21 cellular contexts compared by ENCODE assay signal in the genomic region with DNA sequence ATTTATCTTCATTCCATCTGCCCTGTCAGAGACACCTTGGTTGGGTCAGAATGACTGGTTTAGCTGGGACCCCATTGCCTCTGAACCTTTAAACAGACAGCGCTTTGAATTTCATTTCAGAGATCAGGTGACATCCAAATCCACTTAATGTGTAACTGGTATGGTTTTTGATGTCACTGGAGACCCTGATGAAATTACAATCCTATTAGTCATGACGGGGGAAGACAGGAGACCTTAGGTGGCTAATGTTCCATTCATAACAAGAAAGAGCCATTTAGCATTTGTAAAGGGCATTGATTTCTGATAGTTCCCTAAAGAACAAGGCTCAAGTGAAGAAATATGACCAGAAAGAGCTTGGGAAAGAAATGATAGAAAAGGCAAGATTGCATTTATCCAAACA.
"Had no signal": no experiment of that assay in that cellular context is flagged by ENCODE, and none has a peak within 500 bp of the region (broad histone marks: within the 10 kb centered on the region; RNA-seq: fewer than 3 reads in every experiment).

No MANE protein-coding gene starts in this region.

- H3K4me3 ChIP-seq: dorsolateral prefrontal cortex, smooth muscle cell had no signal

- H3K27me3 ChIP-seq: brain microvascular endothelial cell had no signal

- H3K36me3 ChIP-seq: brain microvascular endothelial cell had no signal

- DNase-seq: activated CD4-positive, CD25-positive, alpha-beta regulatory T cell treated with anti-CD3 and anti-CD28 coated beads, Interleukin-2, amount 50 U/mL, for 72 hours; activated CD8-positive, alpha-beta memory T cell treated with anti-CD3 and anti-CD28 coated beads for 24 hours; activated CD8-positive, alpha-beta memory T cell treated with anti-CD3 and anti-CD28 coated beads, Interleukin-2, amount 50 U/mL, for 48 hours; activated effector memory CD4-positive, alpha-beta T cell treated with Interleukin-2 at 50 U/mL for 16 hours; activated naive CD4-positive, alpha-beta T cell treated with anti-CD3 and anti-CD28 coated beads, Interleukin-2, amount 50 U/mL, for 16 hours; activated T-cell treated with anti-CD3 and anti-CD28 coated beads, Interleukin-2, amount 50 U/mL, for 48 hours; aorta; brain microvascular endothelial cell; central memory CD4-positive, alpha-beta T cell; dorsolateral prefrontal cortex; foreskin fibroblast; hypothalamus; left ventricle myocardium superior; naive thymus-derived CD8-positive, alpha-beta T cell; stimulated activated CD4-positive, alpha-beta T cell treated with anti-CD3 and anti-CD28 coated beads, Interleukin-4, amount 100 ng/mL, for 1 hour; stimulated activated naive CD8-positive, alpha-beta T cell treated with anti-CD3 and anti-CD28 coated beads, Interleukin-15, amount 100 ng/mL, for 72 hours; trophoblast cell had no signal

- ATAC-seq: left ventricle myocardium superior; naive thymus-derived CD8-positive, alpha-beta T cell; sciatic nerve; stimulated activated naive CD8-positive, alpha-beta T cell treated with anti-CD3 and anti-CD28 coated beads, Interleukin-15, amount 100 ng/mL, for 72 hours had no signal

- H3K4me1 ChIP-seq: parathyroid adenoma had no signal

- H3K27ac ChIP-seq: brain microvascular endothelial cell, dorsolateral prefrontal cortex, parathyroid adenoma had no signal

- FAIRE-seq: colon had no signal

- H3K9ac ChIP-seq: parathyroid adenoma had no signal
